Comparison of ENCODE assay signal across 2 cellular contexts in the genomic region with DNA sequence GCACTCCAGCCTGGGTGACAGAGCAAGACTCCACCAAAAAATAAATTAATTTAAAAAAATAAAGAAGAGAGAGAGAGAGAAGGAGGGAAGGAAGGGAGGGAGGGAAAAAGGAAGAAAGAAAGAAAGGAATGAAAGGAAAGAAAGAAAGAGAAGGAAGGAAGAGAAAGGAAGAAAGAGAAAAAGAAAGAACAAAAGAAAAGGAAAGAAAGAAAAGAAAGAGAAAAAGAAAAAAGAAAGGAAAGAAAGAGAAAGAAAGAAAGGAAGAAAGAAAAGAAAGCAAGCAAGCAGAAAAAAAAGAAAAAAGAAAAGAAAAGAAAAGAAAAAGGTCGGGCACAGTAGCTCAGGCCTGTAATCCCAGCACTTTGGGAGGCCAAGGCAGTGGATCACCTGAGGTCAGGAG.
A peak's percentile ranks its signal among the peaks of the same experiment; 100 is the strongest.
TF ChIP-seq lines count a peak whose summit lies in the region.

No MANE protein-coding gene starts in this region.

TF ChIP-seq in HEK293, 187 proteins besides CTCF, POLR2A, EP300 and RAD21:
- TF ChIP-seq PRDM1 (tag by site-specific recombination; IDR thresholded peaks at IDR 0.05) = peak; percentile 98
- peak; percentile 93 for TF ChIP-seq ZNF366 (tag by site-specific recombination; conservative IDR thresholded peaks at IDR 0.05)
- TF ChIP-seq SETDB1 (IDR thresholded peaks at IDR 0.05; ENCODE audit: insufficient read length, low read length) = no peak
- TF ChIP-seq ZBTB1 (tag by site-specific recombination; IDR thresholded peaks at IDR 0.05) = no peak
- no peak for TF ChIP-seq ZNF335 (tag by site-specific recombination; conservative IDR thresholded peaks at IDR 0.05)
- TF ChIP-seq TRIM28 (IDR thresholded peaks at IDR 0.05; ENCODE audit: borderline replicate concordance, low read length) = no peak
- no peak for TF ChIP-seq ZNF560 (tag by site-specific recombination; IDR thresholded peaks at IDR 0.05; ENCODE audit: borderline replicate concordance)

TF ChIP-seq in K562, 482 proteins besides CTCF, POLR2A, EP300 and RAD21:
- TF ChIP-seq, protein P1, sequence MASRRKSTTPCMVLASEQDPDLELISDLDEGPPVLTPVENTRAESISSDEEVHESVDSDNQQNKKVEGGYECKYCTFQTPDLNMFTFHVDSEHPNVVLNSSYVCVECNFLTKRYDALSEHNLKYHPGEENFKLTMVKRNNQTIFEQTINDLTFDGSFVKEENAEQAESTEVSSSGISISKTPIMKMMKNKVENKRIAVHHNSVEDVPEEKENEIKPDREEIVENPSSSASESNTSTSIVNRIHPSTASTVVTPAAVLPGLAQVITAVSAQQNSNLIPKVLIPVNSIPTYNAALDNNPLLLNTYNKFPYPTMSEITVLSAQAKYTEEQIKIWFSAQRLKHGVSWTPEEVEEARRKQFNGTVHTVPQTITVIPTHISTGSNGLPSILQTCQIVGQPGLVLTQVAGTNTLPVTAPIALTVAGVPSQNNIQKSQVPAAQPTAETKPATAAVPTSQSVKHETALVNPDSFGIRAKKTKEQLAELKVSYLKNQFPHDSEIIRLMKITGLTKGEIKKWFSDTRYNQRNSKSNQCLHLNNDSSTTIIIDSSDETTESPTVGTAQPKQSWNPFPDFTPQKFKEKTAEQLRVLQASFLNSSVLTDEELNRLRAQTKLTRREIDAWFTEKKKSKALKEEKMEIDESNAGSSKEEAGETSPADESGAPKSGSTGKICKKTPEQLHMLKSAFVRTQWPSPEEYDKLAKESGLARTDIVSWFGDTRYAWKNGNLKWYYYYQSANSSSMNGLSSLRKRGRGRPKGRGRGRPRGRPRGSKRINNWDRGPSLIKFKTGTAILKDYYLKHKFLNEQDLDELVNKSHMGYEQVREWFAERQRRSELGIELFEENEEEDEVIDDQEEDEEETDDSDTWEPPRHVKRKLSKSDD (conservative IDR thresholded peaks at IDR 0.05; ENCODE audit: low read length) = no peak
- TF ChIP-seq, protein P2, sequence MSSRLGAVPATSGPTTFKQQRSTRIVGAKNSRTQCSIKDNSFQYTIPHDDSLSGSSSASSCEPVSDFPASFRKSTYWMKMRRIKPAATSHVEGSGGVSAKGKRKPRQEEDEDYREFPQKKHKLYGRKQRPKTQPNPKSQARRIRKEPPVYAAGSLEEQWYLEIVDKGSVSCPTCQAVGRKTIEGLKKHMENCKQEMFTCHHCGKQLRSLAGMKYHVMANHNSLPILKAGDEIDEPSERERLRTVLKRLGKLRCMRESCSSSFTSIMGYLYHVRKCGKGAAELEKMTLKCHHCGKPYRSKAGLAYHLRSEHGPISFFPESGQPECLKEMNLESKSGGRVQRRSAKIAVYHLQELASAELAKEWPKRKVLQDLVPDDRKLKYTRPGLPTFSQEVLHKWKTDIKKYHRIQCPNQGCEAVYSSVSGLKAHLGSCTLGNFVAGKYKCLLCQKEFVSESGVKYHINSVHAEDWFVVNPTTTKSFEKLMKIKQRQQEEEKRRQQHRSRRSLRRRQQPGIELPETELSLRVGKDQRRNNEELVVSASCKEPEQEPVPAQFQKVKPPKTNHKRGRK (tag; IDR thresholded peaks at IDR 0.05) = peak; percentile 94
